Comparison of ENCODE assay signal across 32 cellular contexts in the genomic region with DNA sequence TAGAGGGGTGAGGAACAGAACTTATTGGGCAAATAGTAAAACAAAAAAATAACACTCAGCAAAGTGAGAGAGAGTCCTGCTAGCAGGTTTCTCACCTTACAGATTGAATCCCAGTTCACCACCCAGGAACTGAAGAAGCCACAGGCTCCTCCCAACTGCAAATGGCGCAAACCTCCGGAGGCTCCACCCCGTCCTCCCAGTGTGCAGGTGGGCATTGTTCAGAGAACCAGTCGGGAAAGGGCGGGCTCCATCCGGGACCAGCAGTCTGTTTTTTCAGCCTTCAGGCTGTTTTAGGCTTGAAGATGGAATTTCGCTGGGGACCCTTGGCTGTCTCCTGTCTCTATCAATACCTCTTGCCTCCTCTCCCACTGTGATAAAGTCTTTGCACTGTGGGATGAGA.
"Had no signal": no experiment of that assay in that cellular context is flagged by ENCODE, and none has a peak within 500 bp of the region (broad histone marks: within the 10 kb centered on the region; RNA-seq: fewer than 3 reads in every experiment).

No MANE protein-coding gene starts in this region.

- H3K4me3 Mint-ChIP-seq: immature natural killer cell; mesothelial cell of epicardium; naive thymus-derived CD4-positive, alpha-beta T cell; nephron; neural crest cell; stimulated activated effector memory CD8-positive, alpha-beta T cell treated with anti-CD3 and anti-CD28 coated beads, Interleukin-12 subunit alpha, Interleukin-12 subunit beta, amount 100 ng/mL, for 72 hours; stimulated activated naive CD8-positive, alpha-beta T cell treated with anti-CD3 and anti-CD28 coated beads, Interleukin-15, Interleukin-2, amounts not matched to agents 100 ng/mL and 50 ng/mL, for 24 hours had no signal

- H3K4me1 Mint-ChIP-seq: immature natural killer cell; mesothelial cell of epicardium; naive thymus-derived CD4-positive, alpha-beta T cell; nephron; neural crest cell; stimulated activated effector memory CD8-positive, alpha-beta T cell treated with anti-CD3 and anti-CD28 coated beads, Interleukin-12 subunit alpha, Interleukin-12 subunit beta, amount 100 ng/mL, for 72 hours had no signal

- H3K36me3 Mint-ChIP-seq: immature natural killer cell; stimulated activated effector memory CD8-positive, alpha-beta T cell treated with anti-CD3 and anti-CD28 coated beads, Interleukin-12 subunit alpha, Interleukin-12 subunit beta, amount 100 ng/mL, for 72 hours had no signal

- H3K27ac Mint-ChIP-seq: immature natural killer cell; mesothelial cell of epicardium; naive thymus-derived CD4-positive, alpha-beta T cell; nephron; stimulated activated effector memory CD8-positive, alpha-beta T cell treated with anti-CD3 and anti-CD28 coated beads, Interleukin-12 subunit alpha, Interleukin-12 subunit beta, amount 100 ng/mL, for 72 hours; stimulated activated naive CD8-positive, alpha-beta T cell treated with anti-CD3 and anti-CD28 coated beads, Interleukin-15, Interleukin-2, amounts not matched to agents 100 ng/mL and 50 ng/mL, for 24 hours had no signal

- H3K9me3 ChIP-seq: left lung, lower lobe of right lung, mucosa of descending colon, pancreas, prostate gland, suprapubic skin, thoracic aorta, tibial artery, upper lobe of right lung had no signal

- H3K27me3 ChIP-seq: left lung, pancreas, suprapubic skin, tibial artery, upper lobe of right lung had no signal

- H3K4me3 ChIP-seq: left lung, lower lobe of right lung, mucosa of descending colon, pancreas, prostate gland, skin epidermis, suprapubic skin, thoracic aorta, tibial artery, upper lobe of right lung had no signal

- H3K4me1 ChIP-seq: left lung, lower lobe of right lung, pancreas, prostate gland, suprapubic skin, tibial artery, upper lobe of right lung had no signal

- ATAC-seq: left colon; left lung; lower lobe of right lung; mucosa of descending colon; naive thymus-derived CD4-positive, alpha-beta T cell; pancreas; right cardiac atrium; sciatic nerve; stimulated activated effector memory CD8-positive, alpha-beta T cell treated with anti-CD3 and anti-CD28 coated beads, Interleukin-12 subunit alpha, Interleukin-12 subunit beta, amount 100 ng/mL, for 72 hours; upper lobe of right lung had no signal

- H3K36me3 ChIP-seq: left lung, lower lobe of right lung, pancreas, prostate gland, suprapubic skin, thoracic aorta, tibial artery, upper lobe of right lung had no signal

- H3K27ac ChIP-seq: left lung, lower lobe of right lung, pancreas, prostate gland, skin epidermis, suprapubic skin, thoracic aorta, tibial artery, upper lobe of right lung had no signal

- DNase-seq: hypothalamus; immature natural killer cell; kidney; left colon; left lung; lower lobe of right lung; mammary epithelial cell; mesendoderm; mucosa of descending colon; naive thymus-derived CD4-positive, alpha-beta T cell; nucleus accumbens; pancreas; retina; right cardiac atrium; stimulated activated CD4-positive, alpha-beta T cell treated with anti-CD3 and anti-CD28 coated beads, Interleukin-12 subunit alpha, Interleukin-12 subunit beta, amount 100 ng/mL, for 4 hours; stimulated activated CD4-positive, alpha-beta T cell treated with anti-CD3 and anti-CD28 coated beads, Interleukin-15, amount 100 ng/mL, for 24 hours; stimulated activated CD4-positive, alpha-beta T cell treated with anti-CD3 and anti-CD28 coated beads, Interleukin-2, amount 100 ng/mL, for 24 hours; stimulated activated CD4-positive, alpha-beta T cell treated with anti-CD3 and anti-CD28 coated beads, Interleukin-4, amount 100 ng/mL, for 1 hour; stimulated activated naive CD4-positive, alpha-beta T cell; tibial artery; trophoblast cell; upper lobe of right lung had no signal

- H3K27me3 Mint-ChIP-seq: stimulated activated naive CD8-positive, alpha-beta T cell treated with anti-CD3 and anti-CD28 coated beads, Interleukin-15, Interleukin-2, amounts not matched to agents 100 ng/mL and 50 ng/mL, for 24 hours had no signal

- H3K9me3 Mint-ChIP-seq: stimulated activated effector memory CD8-positive, alpha-beta T cell treated with anti-CD3 and anti-CD28 coated beads, Interleukin-12 subunit alpha, Interleukin-12 subunit beta, amount 100 ng/mL, for 72 hours had no signal
